8 cellular contexts compared by ENCODE assay signal in the genomic region with DNA sequence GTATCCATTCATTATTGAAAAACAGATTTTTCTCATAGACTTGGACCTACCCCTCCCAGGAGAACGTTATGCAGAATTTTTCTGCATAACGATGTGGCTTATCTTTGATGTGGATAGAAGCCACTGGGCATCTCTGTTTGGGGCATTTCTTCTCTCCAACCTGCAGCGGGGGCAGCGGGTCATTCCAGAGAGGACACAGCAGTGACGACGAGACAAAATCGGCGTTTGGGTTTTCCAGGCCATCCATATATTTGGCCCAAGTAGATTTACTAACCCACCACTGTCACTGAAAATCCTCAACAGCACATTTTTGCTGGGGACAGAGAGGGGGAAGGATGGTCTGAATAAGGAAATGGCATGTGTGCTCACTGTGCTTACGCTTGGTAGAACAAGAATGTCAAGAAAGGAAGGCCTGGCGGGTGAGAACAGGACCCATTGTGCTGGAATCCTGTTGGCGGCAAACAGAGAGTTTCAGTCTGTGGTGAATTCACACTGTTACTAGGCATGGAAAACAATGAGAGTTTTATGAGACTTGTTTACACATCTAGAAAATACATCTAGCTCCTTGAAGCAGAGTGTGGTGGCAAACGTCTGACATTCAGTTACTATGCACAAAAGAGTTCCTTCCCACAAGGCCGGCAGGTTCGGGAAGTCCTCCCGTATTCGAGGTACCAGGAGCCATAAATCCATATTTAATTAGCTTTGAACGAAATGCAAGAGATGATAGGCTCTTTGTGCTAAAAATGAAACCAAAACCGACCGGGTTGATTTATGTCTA.
DNase-seq lines count a peak whose midpoint lies in the region; ATAC-seq lines count a peak whose summit lies in the region.

No MANE protein-coding gene starts in this region.

- in situ Hi-C loops in KBM-7 (cut with MboI; ENCODE audit: low pct_unique_long_range_greater_than_20kb, low sequenced_read_pairs), result no loop called here

- H3K4me1 Mint-ChIP-seq in stimulated activated naive CD8-positive, alpha-beta T cell treated with anti-CD3 and anti-CD28 coated beads, Interleukin-15, amount 100 ng/mL, for 72 hours, result peaks cover 41% of the 10 kb centered on the region

- peak overlapping the region; percentile 50 to 64 for H3K4me3 Mint-ChIP-seq in stimulated activated naive CD8-positive, alpha-beta T cell treated with anti-CD3 and anti-CD28 coated beads, Interleukin-15, amount 100 ng/mL, for 72 hours

- H3K27ac Mint-ChIP-seq in stimulated activated naive CD8-positive, alpha-beta T cell treated with anti-CD3 and anti-CD28 coated beads, Interleukin-15, amount 100 ng/mL, for 72 hours, result peak overlapping the region; percentile 68 to 83

- peaks cover 18% of the 10 kb centered on the region; the same call in 1 of the 2 replicates for H3K4me1 ChIP-seq in HUES48 (ENCODE audit: control insufficient read depth, insufficient read depth, low read length)

- H3K27ac ChIP-seq in HUES48 (ENCODE audit: low read depth, low read length), result peak overlapping the region; percentile 27

- no peaks in the 10 kb centered on the region for H3K9me3 Mint-ChIP-seq in stimulated activated naive CD8-positive, alpha-beta T cell treated with anti-CD3 and anti-CD28 coated beads, Interleukin-15, amount 100 ng/mL, for 72 hours

- ATAC-seq in left colon (peak; percentile 70), GM18520 (IDR thresholded peaks at IDR 0.05; ENCODE audit: unreplicated experiment) (no peak), GM21515 (IDR thresholded peaks at IDR 0.05; ENCODE audit: unreplicated experiment) (no peak)
- ATAC-seq in stimulated activated naive CD8-positive, alpha-beta T cell treated with anti-CD3 and anti-CD28 coated beads, Interleukin-15, amount 100 ng/mL, for 72 hours, result no peak

- peak in 46 of 56 donors; percentile 25 to 81 (median 54) for DNase-seq in amygdala (lab: John Stamatoyannopoulos, UW)
- DNase-seq in left colon, result peak; percentile 43 to 50
- DNase-seq in stimulated activated naive CD8-positive, alpha-beta T cell treated with anti-CD3 and anti-CD28 coated beads, Interleukin-15, amount 100 ng/mL, for 72 hours, result no peak
- no peak for DNase-seq in cerebellum (ENCODE audit: low spot score)
- DNase-seq in KBM-7, result no peak

- intact Hi-C loops in left colon (cut with DNase I, micrococcal nuclease), result no loop called here

- H3K36me3 ChIP-seq in HUES48 (ENCODE audit: control insufficient read depth, insufficient read depth, low read length), result no peaks in the 10 kb centered on the region

- H3K9me3 ChIP-seq in HUES48 (ENCODE audit: control insufficient read depth, insufficient read depth, low read length), result no peaks in the 10 kb centered on the region

- H3K4me3 ChIP-seq in HUES48 (ENCODE audit: low read depth, low read length), result no peak overlapping the region

- H3K27me3 ChIP-seq in HUES48 (ENCODE audit: control insufficient read depth, insufficient read depth, low read length), result no peaks in the 10 kb centered on the region

- no peak overlapping the region for H3K9ac ChIP-seq in HUES48 (ENCODE audit: low read depth, low read length)

- H3K27me3 Mint-ChIP-seq in stimulated activated naive CD8-positive, alpha-beta T cell treated with anti-CD3 and anti-CD28 coated beads, Interleukin-15, amount 100 ng/mL, for 72 hours, result peaks cover 26% of the 10 kb centered on the region

Comparison
In these comparisons a context has a peak if more than half of its experiments do, and no peak if none do; other contexts are left out.
1. DNase-seq: peak in amygdala (46 of 56) and left colon (2 of 2); none in stimulated activated naive CD8-positive, alpha-beta T cell treated with anti-CD3 and anti-CD28 coated beads, Interleukin-15, amount 100 ng/mL, for 72 hours (0 of 2), cerebellum (single experiment) and KBM-7 (single experiment).